In genomic region chr1:244242446-244242845, GRCh38 we compare ENCODE assay signal across 18 cellular contexts.
DNase-seq lines count a peak whose midpoint lies in the region; ATAC-seq and TF ChIP-seq lines count a peak whose summit lies in the region.
"Had no signal": no experiment of that assay in that cellular context is flagged by ENCODE, and none has a peak within 500 bp of the region (broad histone marks: within the 10 kb centered on the region; RNA-seq: fewer than 3 reads in every experiment).

No MANE protein-coding gene starts in this region.

- H3K27me3 Mint-ChIP-seq in activated CD4-positive, alpha-beta T cell treated with anti-CD3 and anti-CD28 coated beads, Interleukin-2, amount 10 ng/mL, durations not matched to agents 24 days and 14 days = peaks cover 2% of the 10 kb centered on the region
- no peaks in the 10 kb centered on the region for H3K27me3 Mint-ChIP-seq in CD8-positive, alpha-beta T cell (ENCODE audit: low read depth)

- H3K36me3 Mint-ChIP-seq in activated CD4-positive, alpha-beta T cell treated with anti-CD3 and anti-CD28 coated beads, Interleukin-2, amount 10 ng/mL, durations not matched to agents 24 days and 14 days (ENCODE audit: low read depth) = no peaks in the 10 kb centered on the region
- no peaks in the 10 kb centered on the region for H3K36me3 Mint-ChIP-seq in CD8-positive, alpha-beta T cell

- H3K27ac ChIP-seq in CD8-positive, alpha-beta T cell (ENCODE audit: low read depth, low read length) = no peak overlapping the region
- H3K27ac ChIP-seq in adrenal gland = no peak overlapping the region
- H3K27ac ChIP-seq: foreskin keratinocyte, WERI-Rb-1 had no signal

- 66 to 79% (median 76%) methylated on average over 5 of the region's 5 CpGs for WGBS in adrenal gland, 4 donors

- H3K27ac Mint-ChIP-seq in activated CD4-positive, alpha-beta T cell treated with anti-CD3 and anti-CD28 coated beads, Interleukin-2, amount 10 ng/mL, durations not matched to agents 24 days and 14 days = no peak overlapping the region
- no peak overlapping the region for H3K27ac Mint-ChIP-seq in CD8-positive, alpha-beta T cell
- H3K27ac Mint-ChIP-seq: HFFc6 had no signal

- peaks cover 5% of the 10 kb centered on the region for H3K4me1 ChIP-seq in CD8-positive, alpha-beta T cell (ENCODE audit: insufficient read depth, low read length)
- H3K4me1 ChIP-seq in adrenal gland (replicated peaks in 1 of 2) = no peaks in the 10 kb centered on the region
- H3K4me1 ChIP-seq: foreskin keratinocyte had no signal

- CTCF ChIA-PET in CD8-positive, alpha-beta T cell (lab: Charles Lee) = no interaction called here

- POLR2A ChIA-PET in CD8-positive, alpha-beta T cell (lab: Charles Lee) = no interaction called here

- no peak overlapping the region for H3K4me3 ChIP-seq in CD8-positive, alpha-beta T cell (ENCODE audit: low read depth, low read length)
- no peak overlapping the region for H3K4me3 ChIP-seq in adrenal gland

- no peaks in the 10 kb centered on the region for H3K9me3 ChIP-seq in CD8-positive, alpha-beta T cell (ENCODE audit: low read length)
- H3K9me3 ChIP-seq in adrenal gland (replicated peaks in 1 of 3) = no peaks in the 10 kb centered on the region

- DNase-seq in activated CD4-positive, alpha-beta T cell treated with anti-CD3 and anti-CD28 coated beads, Interleukin-2, amount 10 ng/mL, durations not matched to agents 24 days and 14 days = peak; percentile 73
- no peak for DNase-seq in activated CD4-positive, alpha-beta T cell treated with anti-CD3 and anti-CD28 coated beads for 48 hours
- DNase-seq in left kidney (ENCODE audit: low read depth, low spot score) (peak; percentile 41), adrenal gland (no peak)
- no peak for DNase-seq in CD8-positive, alpha-beta T cell
- DNase-seq: 8988T; activated CD8-positive, alpha-beta memory T cell treated with anti-CD3 and anti-CD28 coated beads, Interleukin-2, amount 50 U/mL, for 48 hours; central memory CD4-positive, alpha-beta T cell; foreskin keratinocyte; HFFc6; NCI-H774; T-helper 1 cell; WERI-Rb-1 had no signal

- peaks cover 7% of the 10 kb centered on the region for H3K4me1 Mint-ChIP-seq in activated CD4-positive, alpha-beta T cell treated with anti-CD3 and anti-CD28 coated beads, Interleukin-2, amount 10 ng/mL, durations not matched to agents 24 days and 14 days
- H3K4me1 Mint-ChIP-seq in CD8-positive, alpha-beta T cell (ENCODE audit: low read depth) = peaks cover 18% of the 10 kb centered on the region

- TF ChIP-seq CTCF in CD8-positive, alpha-beta T cell (IDR thresholded peaks at IDR 0.05) = no peak
- no peak for TF ChIP-seq CTCF in adrenal gland (IDR thresholded peaks at IDR 0.05)

- H3K36me3 ChIP-seq in CD8-positive, alpha-beta T cell (ENCODE audit: insufficient read depth, low read length) = no peaks in the 10 kb centered on the region
- no peaks in the 10 kb centered on the region for H3K36me3 ChIP-seq in adrenal gland (replicated peaks in 1 of 2)
- H3K36me3 ChIP-seq: WERI-Rb-1 had no signal

- no peak for TF ChIP-seq POLR2A in adrenal gland (IDR thresholded peaks at IDR 0.05)

- intact Hi-C loops in activated CD4-positive, alpha-beta T cell treated with anti-CD3 and anti-CD28 coated beads, Interleukin-2, amount 10 ng/mL, durations not matched to agents 24 days and 14 days (cut with micrococcal nuclease) = no loop called here
- intact Hi-C loops in CD8-positive, alpha-beta T cell (cut with DNase I, micrococcal nuclease) = no loop called here
- intact Hi-C loops in adrenal gland (cut with DNase I) = no loop called here

- no peaks in the 10 kb centered on the region for H3K9me3 Mint-ChIP-seq in activated CD4-positive, alpha-beta T cell treated with anti-CD3 and anti-CD28 coated beads, Interleukin-2, amount 10 ng/mL, durations not matched to agents 24 days and 14 days
- H3K9me3 Mint-ChIP-seq in CD8-positive, alpha-beta T cell = no peaks in the 10 kb centered on the region
- H3K9me3 Mint-ChIP-seq: HFFc6, neural crest cell had no signal

- no peak overlapping the region for H3K4me3 Mint-ChIP-seq in activated CD4-positive, alpha-beta T cell treated with anti-CD3 and anti-CD28 coated beads, Interleukin-2, amount 10 ng/mL, durations not matched to agents 24 days and 14 days
- no peak overlapping the region for H3K4me3 Mint-ChIP-seq in CD8-positive, alpha-beta T cell
- H3K4me3 Mint-ChIP-seq: HFFc6, neural crest cell had no signal

- no peaks in the 10 kb centered on the region for H3K27me3 ChIP-seq in CD8-positive, alpha-beta T cell (ENCODE audit: insufficient read depth, low read length)
- no peaks in the 10 kb centered on the region for H3K27me3 ChIP-seq in adrenal gland
- H3K27me3 ChIP-seq: foreskin keratinocyte had no signal

- ATAC-seq in GM19324 (IDR thresholded peaks at IDR 0.05; ENCODE audit: low FRiP score, unreplicated experiment) (peak; percentile 57), HG02970 (IDR thresholded peaks at IDR 0.05; ENCODE audit: low FRiP score, unreplicated experiment) (peak; percentile 56), HG02840 (IDR thresholded peaks at IDR 0.05; ENCODE audit: low FRiP score, unreplicated experiment) (no peak)
- no peak for ATAC-seq in CD8-positive, alpha-beta T cell
- ATAC-seq: foreskin keratinocyte, HepG2 had no signal

Comparison
In these comparisons a context has a peak if more than half of its experiments do, and no peak if none do; other contexts are left out.
1. DNase-seq: peak in activated CD4-positive, alpha-beta T cell treated with anti-CD3 and anti-CD28 coated beads, Interleukin-2, amount 10 ng/mL, durations not matched to agents 24 days and 14 days (single experiment) and left kidney (single experiment); none in activated CD4-positive, alpha-beta T cell treated with anti-CD3 and anti-CD28 coated beads for 48 hours (single experiment), CD8-positive, alpha-beta T cell (0 of 7) and adrenal gland (0 of 7).
2. ATAC-seq: peak in GM19324 (single experiment) and HG02970 (single experiment); none in CD8-positive, alpha-beta T cell (single experiment) and HG02840 (single experiment).